In genomic region chr7:132488634-132489302, GRCh38 we compare ENCODE assay signal across 1 cellular context.
TF ChIP-seq lines count a peak whose summit lies in the region.

No MANE protein-coding gene starts in this region.

TF ChIP-seq in IMR-90, 13 proteins besides CTCF, POLR2A, EP300 and RAD21 (continued from another document):
- TF ChIP-seq ELK1 (IDR thresholded peaks at IDR 0.05; ENCODE audit: borderline replicate concordance, low read depth, low read length): no peak
